ENCODE assay signal across 10 cellular contexts in genomic region chr5:79699766-79700400, GRCh38. TPM values are rescaled to one million over a fixed set of nuclear protein-coding genes. Genes with fewer than 3 reads are reported as not detected.
DNase-seq lines count a peak whose midpoint lies in the region; ATAC-seq and TF ChIP-seq lines count a peak whose summit lies in the region.
"Had no signal": no experiment of that assay in that cellular context is flagged by ENCODE, and none has a peak within 500 bp of the region (broad histone marks: within the 10 kb centered on the region; RNA-seq: fewer than 3 reads in every experiment).

No MANE protein-coding gene starts in this region.

- ATAC-seq in GM18499 (IDR thresholded peaks at IDR 0.05; ENCODE audit: insufficient read depth, unreplicated experiment) (peak; percentile 84), GM19395 (IDR thresholded peaks at IDR 0.05; ENCODE audit: unreplicated experiment) (peak; percentile 90), HG03025 (IDR thresholded peaks at IDR 0.05; ENCODE audit: low FRiP score, unreplicated experiment) (peak; percentile 67)
- ATAC-seq in effector memory CD8-positive, alpha-beta T cell (replicated peaks), result no peak

- peaks cover 26% of the 10 kb centered on the region for H3K4me1 Mint-ChIP-seq in activated T-helper 2 cell treated with anti-CD3 and anti-CD28 coated beads, Interferon-gamma antibody, Interleukin-2, Interleukin-4, amounts not matched to agents 10 μg/mL and 5 μg/mL and 100 μg/mL, durations not matched to agents 14 hours and 24 hours and 36 hours (ENCODE audit: low read depth)
- no peaks in the 10 kb centered on the region for H3K4me1 Mint-ChIP-seq in Caco-2 (ENCODE audit: low read depth, unreplicated experiment)
- H3K4me1 Mint-ChIP-seq in effector memory CD8-positive, alpha-beta T cell (ENCODE audit: low read depth in 2 of 2), result peaks cover 0 to 4% of the 10 kb centered on the region in 2 donors
- H3K4me1 Mint-ChIP-seq: brain had no signal

- DNase-seq in activated T-helper 2 cell treated with anti-CD3 and anti-CD28 coated beads, Interferon-gamma antibody, Interleukin-2, Interleukin-4, amounts not matched to agents 10 μg/mL and 5 μg/mL and 100 μg/mL, durations not matched to agents 14 hours and 24 hours and 36 hours (ENCODE audit: low spot score), result no peak
- DNase-seq in Caco-2 (no peak), cortex of kidney (lab: John Stamatoyannopoulos, UW) (no peak), SKM-1 treated with dmso at 0.1 percent for 144 hours (lab: John Stamatoyannopoulos, UW; ENCODE audit: unreplicated experiment) (no peak)
- no peak for DNase-seq in effector memory CD8-positive, alpha-beta T cell
- DNase-seq: WERI-Rb-1 had no signal

- POLR2A ChIA-PET in Caco-2 (lab: Charles Lee), result no interaction called here

- H3K27ac Mint-ChIP-seq in activated T-helper 2 cell treated with anti-CD3 and anti-CD28 coated beads, Interferon-gamma antibody, Interleukin-2, Interleukin-4, amounts not matched to agents 10 μg/mL and 5 μg/mL and 100 μg/mL, durations not matched to agents 14 hours and 24 hours and 36 hours, result peak overlapping the region; percentile 42
- H3K27ac Mint-ChIP-seq in Caco-2 (ENCODE audit: unreplicated experiment), result no peak overlapping the region
- peak overlapping the region in 1 of 2 donors; percentile 8 for H3K27ac Mint-ChIP-seq in effector memory CD8-positive, alpha-beta T cell
- H3K27ac Mint-ChIP-seq: brain had no signal

- no peaks in the 10 kb centered on the region for H3K27me3 ChIP-seq in Caco-2 (replicated peaks; ENCODE audit: control insufficient read depth, insufficient read depth, low read length)

- H3K9me3 ChIP-seq in Caco-2, result no peaks in the 10 kb centered on the region

- H3K36me3 Mint-ChIP-seq in activated T-helper 2 cell treated with anti-CD3 and anti-CD28 coated beads, Interferon-gamma antibody, Interleukin-2, Interleukin-4, amounts not matched to agents 10 μg/mL and 5 μg/mL and 100 μg/mL, durations not matched to agents 14 hours and 24 hours and 36 hours (ENCODE audit: low read depth), result no peaks in the 10 kb centered on the region
- no peaks in the 10 kb centered on the region for H3K36me3 Mint-ChIP-seq in Caco-2 (ENCODE audit: insufficient read depth, unreplicated experiment)
- H3K36me3 Mint-ChIP-seq in effector memory CD8-positive, alpha-beta T cell (ENCODE audit: insufficient read depth), result no peaks in the 10 kb centered on the region
- H3K36me3 Mint-ChIP-seq: brain had no signal

- H3K4me1 ChIP-seq in Caco-2, result 0 out of 2 replicates have a peak, but pooled peaks cover 5% of the 10 kb centered on the region

- intact Hi-C loops in activated T-helper 2 cell treated with anti-CD3 and anti-CD28 coated beads, Interferon-gamma antibody, Interleukin-2, Interleukin-4, amounts not matched to agents 10 μg/mL and 5 μg/mL and 100 μg/mL, durations not matched to agents 14 hours and 24 hours and 36 hours (cut with micrococcal nuclease), result no loop called here
- intact Hi-C loops in Caco-2 (cut with micrococcal nuclease; ENCODE audit: unreplicated experiment), result no loop called here

- no peak for TF ChIP-seq CTCF in Caco-2 (IDR thresholded peaks at IDR 0.05; ENCODE audit: insufficient read depth in 1 of 2, low read depth in 1 of 2, low read length in 1 of 2, severe bottlenecking in 1 of 2, unreplicated experiment in 1 of 2)

- no peaks in the 10 kb centered on the region for H3K27me3 Mint-ChIP-seq in activated T-helper 2 cell treated with anti-CD3 and anti-CD28 coated beads, Interferon-gamma antibody, Interleukin-2, Interleukin-4, amounts not matched to agents 10 μg/mL and 5 μg/mL and 100 μg/mL, durations not matched to agents 14 hours and 24 hours and 36 hours (ENCODE audit: low read depth)
- H3K27me3 Mint-ChIP-seq in Caco-2 (ENCODE audit: insufficient read depth, unreplicated experiment), result no peaks in the 10 kb centered on the region
- no peaks in the 10 kb centered on the region for H3K27me3 Mint-ChIP-seq in effector memory CD8-positive, alpha-beta T cell

- H3K4me3 ChIP-seq in Caco-2 (ENCODE audit: low read depth, low read length), result no peak overlapping the region

- H3K4me3 Mint-ChIP-seq in activated T-helper 2 cell treated with anti-CD3 and anti-CD28 coated beads, Interferon-gamma antibody, Interleukin-2, Interleukin-4, amounts not matched to agents 10 μg/mL and 5 μg/mL and 100 μg/mL, durations not matched to agents 14 hours and 24 hours and 36 hours (ENCODE audit: low read depth), result no peak overlapping the region
- no peak overlapping the region for H3K4me3 Mint-ChIP-seq in Caco-2 (ENCODE audit: unreplicated experiment)
- no peak overlapping the region for H3K4me3 Mint-ChIP-seq in effector memory CD8-positive, alpha-beta T cell
- H3K4me3 Mint-ChIP-seq: brain had no signal

- H3K9me3 Mint-ChIP-seq in activated T-helper 2 cell treated with anti-CD3 and anti-CD28 coated beads, Interferon-gamma antibody, Interleukin-2, Interleukin-4, amounts not matched to agents 10 μg/mL and 5 μg/mL and 100 μg/mL, durations not matched to agents 14 hours and 24 hours and 36 hours, result no peaks in the 10 kb centered on the region
- no peaks in the 10 kb centered on the region for H3K9me3 Mint-ChIP-seq in Caco-2 (ENCODE audit: unreplicated experiment)
- no peaks in the 10 kb centered on the region for H3K9me3 Mint-ChIP-seq in effector memory CD8-positive, alpha-beta T cell

- BruUV-seq in Caco-2 (replicated peaks; lab: Mats Ljungman, UMichigan), result no TSS peak

- H3K36me3 ChIP-seq in Caco-2 (ENCODE audit: control insufficient read depth, insufficient read depth, low read length), result no peaks in the 10 kb centered on the region
- H3K36me3 ChIP-seq: WERI-Rb-1 had no signal

- CTCF ChIA-PET in Caco-2 (lab: Charles Lee), result no interaction called here

RNA-seq across cellular contexts. Expression of gene CMYA5, which starts 10.2 kb away (rescaled TPM):
- 0.11 and 0.44 TPM in 2 replicates for total RNA-seq in activated T-helper 2 cell treated with anti-CD3 and anti-CD28 coated beads, Interferon-gamma antibody, Interleukin-2, Interleukin-4, amounts not matched to agents 10 μg/mL and 5 μg/mL and 100 μg/mL, durations not matched to agents 14 hours and 24 hours and 36 hours
- 0.39 and 0.74 TPM in 2 replicates for total RNA-seq in Caco-2 (2022)
